In genomic region chr17:81911969-81912368, GRCh38 we compare ENCODE assay signal across 9 cellular contexts. TPM values are rescaled to one million over a fixed set of nuclear protein-coding genes. Genes with fewer than 3 reads are reported as not detected.
DNase-seq lines count a peak whose midpoint lies in the region; ATAC-seq, FAIRE-seq and TF ChIP-seq lines count a peak whose summit lies in the region.
"Had no signal": no experiment of that assay in that cellular context is flagged by ENCODE, and none has a peak within 500 bp of the region (broad histone marks: within the 10 kb centered on the region; RNA-seq: fewer than 3 reads in every experiment).

No MANE protein-coding gene starts in this region.

- H3K9ac ChIP-seq in keratinocyte (ENCODE audit: control insufficient read depth, extremely low read depth, insufficient read depth, low read length) = no peak overlapping the region
- peak overlapping the region in 1 of 2 donors; percentile 26 for H3K9ac ChIP-seq in kidney (ENCODE audit: low read length in 2 of 2)

- WGBS in suprapubic skin = 76% methylated on average over 19 of the region's 19 CpGs

- H3K4me1 Mint-ChIP-seq in activated CD4-positive, alpha-beta memory T cell treated with anti-CD3 and anti-CD28 coated beads, Interleukin-2, amount 10 ng/mL, durations not matched to agents 7 days and 5 days = peaks cover 37% of the 10 kb centered on the region
- H3K4me1 Mint-ChIP-seq in activated CD4-positive, alpha-beta memory T cell treated with anti-CD3 and anti-CD28 coated beads for 36 hours (ENCODE audit: low read depth) = peaks cover 15% of the 10 kb centered on the region
- H3K4me1 Mint-ChIP-seq in activated CD8-positive, alpha-beta T cell treated with anti-CD3 and anti-CD28 coated beads for 36 hours (ENCODE audit: low read depth) = peaks cover 20% of the 10 kb centered on the region

- H3K27me3 ChIP-seq in keratinocyte (ENCODE audit: control insufficient read depth, extremely low read depth, insufficient read depth, low read length) (no peaks in the 10 kb centered on the region), suprapubic skin (no peaks in the 10 kb centered on the region)

- H3K79me2 ChIP-seq in keratinocyte (ENCODE audit: control insufficient read depth, insufficient read depth, low read length) = peaks cover 28% of the 10 kb centered on the region

- intact Hi-C loops in activated CD4-positive, alpha-beta memory T cell treated with anti-CD3 and anti-CD28 coated beads for 36 hours (cut with micrococcal nuclease) = loop anchor here (5.0 kb wide), 2 partner anchors 40 to 50 kb away; partner anchors contain the start of genes ARHGDIA and NOTUM
- intact Hi-C loops in activated CD8-positive, alpha-beta T cell treated with anti-CD3 and anti-CD28 coated beads for 36 hours (cut with micrococcal nuclease) = no loop called here
- intact Hi-C loops in kidney (cut with DNase I) = no loop called here

- TF ChIP-seq POLR2A in suprapubic skin (IDR thresholded peaks at IDR 0.05) = no peak

- H2AFZ ChIP-seq in keratinocyte (ENCODE audit: control insufficient read depth, low read length) = no peak overlapping the region

- no peak overlapping the region for H3K4me3 ChIP-seq in keratinocyte (ENCODE audit: control insufficient read depth in 2 of 3, extremely low read depth in 1 of 3, insufficient read depth in 2 of 3, low read depth in 1 of 3, low read length in 3 of 3)
- peak overlapping the region; percentile 88 for H3K4me3 ChIP-seq in suprapubic skin
- H3K4me3 ChIP-seq in kidney (ENCODE audit: low read length in 2 of 2) = no peak overlapping the region

- dilution Hi-C loops in keratinocyte (cut with MboI; ENCODE audit: extremely low pct_ligation_motif_present, low sequenced_read_pairs) = no loop called here

- H3K9me3 Mint-ChIP-seq in activated CD4-positive, alpha-beta memory T cell treated with anti-CD3 and anti-CD28 coated beads, Interleukin-2, amount 10 ng/mL, durations not matched to agents 7 days and 5 days = no peaks in the 10 kb centered on the region
- H3K9me3 Mint-ChIP-seq in activated CD4-positive, alpha-beta memory T cell treated with anti-CD3 and anti-CD28 coated beads for 36 hours = no peaks in the 10 kb centered on the region
- no peaks in the 10 kb centered on the region for H3K9me3 Mint-ChIP-seq in activated CD8-positive, alpha-beta T cell treated with anti-CD3 and anti-CD28 coated beads for 36 hours

- peaks cover 6% of the 10 kb centered on the region for H4K20me1 ChIP-seq in keratinocyte (ENCODE audit: control insufficient read depth, extremely low read depth, insufficient read depth, low read length)

- H3K27ac ChIP-seq in keratinocyte (ENCODE audit: control insufficient read depth, insufficient read depth, low read length) = no peak overlapping the region
- no peak overlapping the region for H3K27ac ChIP-seq in suprapubic skin
- no peak overlapping the region for H3K27ac ChIP-seq in kidney (ENCODE audit: low read depth in 2 of 2, low read length in 2 of 2)

- H3K27ac Mint-ChIP-seq in activated CD4-positive, alpha-beta memory T cell treated with anti-CD3 and anti-CD28 coated beads, Interleukin-2, amount 10 ng/mL, durations not matched to agents 7 days and 5 days = no peak overlapping the region
- H3K27ac Mint-ChIP-seq in activated CD4-positive, alpha-beta memory T cell treated with anti-CD3 and anti-CD28 coated beads for 36 hours = no peak overlapping the region
- no peak overlapping the region for H3K27ac Mint-ChIP-seq in activated CD8-positive, alpha-beta T cell treated with anti-CD3 and anti-CD28 coated beads for 36 hours

- peaks cover 50% of the 10 kb centered on the region for H3K36me3 Mint-ChIP-seq in activated CD4-positive, alpha-beta memory T cell treated with anti-CD3 and anti-CD28 coated beads, Interleukin-2, amount 10 ng/mL, durations not matched to agents 7 days and 5 days (ENCODE audit: low read depth)
- H3K36me3 Mint-ChIP-seq in activated CD4-positive, alpha-beta memory T cell treated with anti-CD3 and anti-CD28 coated beads for 36 hours = peaks cover 27% of the 10 kb centered on the region
- H3K36me3 Mint-ChIP-seq in activated CD8-positive, alpha-beta T cell treated with anti-CD3 and anti-CD28 coated beads for 36 hours (ENCODE audit: low read depth) = peaks cover 19% of the 10 kb centered on the region

- H3K4me1 ChIP-seq in keratinocyte (ENCODE audit: control insufficient read depth, extremely low read depth, insufficient read depth, low read length) (peaks cover 33% of the 10 kb centered on the region), suprapubic skin (peaks cover 42% of the 10 kb centered on the region), kidney (ENCODE audit: control insufficient read depth in 1 of 2, insufficient read depth in 1 of 2, low read depth in 1 of 2, low read length in 2 of 2) (peaks cover 4 to 13% of the 10 kb centered on the region in 2 donors)

- POLR2A ChIA-PET in activated CD4-positive, alpha-beta memory T cell treated with anti-CD3 and anti-CD28 coated beads, Interleukin-2, amount 10 ng/mL, durations not matched to agents 7 days and 5 days (lab: Charles Lee) = interaction anchor here (1.6 to 1.9 kb wide), 2 partner anchors 42 to 51 kb away, joined by 3 to 5 read pairs; partner anchors contain the start of gene P4HB
- POLR2A ChIA-PET in activated CD4-positive, alpha-beta memory T cell treated with anti-CD3 and anti-CD28 coated beads for 36 hours (lab: Charles Lee) = interaction anchor here (1.1 kb wide), 1 partner anchor 14 kb away, joined by 3 read pairs; no protein-coding TSS in a partner anchor
- POLR2A ChIA-PET in activated CD8-positive, alpha-beta T cell treated with anti-CD3 and anti-CD28 coated beads for 36 hours (lab: Charles Lee) = interaction anchor here (0.8 to 1.2 kb wide), 2 partner anchors 13 to 16 kb away, joined by 3 read pairs; partner anchors contain the start of gene MAFG

- peak overlapping the region; percentile 46 for H3K4me2 ChIP-seq in keratinocyte (ENCODE audit: control insufficient read depth, extremely low read depth, insufficient read depth, low read depth, low read length)

- H3K27me3 Mint-ChIP-seq in activated CD4-positive, alpha-beta memory T cell treated with anti-CD3 and anti-CD28 coated beads, Interleukin-2, amount 10 ng/mL, durations not matched to agents 7 days and 5 days = no peaks in the 10 kb centered on the region
- no peaks in the 10 kb centered on the region for H3K27me3 Mint-ChIP-seq in activated CD4-positive, alpha-beta memory T cell treated with anti-CD3 and anti-CD28 coated beads for 36 hours
- no peaks in the 10 kb centered on the region for H3K27me3 Mint-ChIP-seq in activated CD8-positive, alpha-beta T cell treated with anti-CD3 and anti-CD28 coated beads for 36 hours

- no peak for ATAC-seq in activated CD8-positive, alpha-beta T cell treated with anti-CD3 and anti-CD28 coated beads for 36 hours

- CTCF ChIA-PET in activated CD4-positive, alpha-beta memory T cell treated with anti-CD3 and anti-CD28 coated beads, Interleukin-2, amount 10 ng/mL, durations not matched to agents 7 days and 5 days (lab: Charles Lee) = no interaction called here
- CTCF ChIA-PET in activated CD4-positive, alpha-beta memory T cell treated with anti-CD3 and anti-CD28 coated beads for 36 hours (lab: Charles Lee) = no interaction called here
- CTCF ChIA-PET in activated CD8-positive, alpha-beta T cell treated with anti-CD3 and anti-CD28 coated beads for 36 hours (lab: Charles Lee) = interaction anchor here (1.9 kb wide), 1 partner anchor 43 kb away, joined by 4 read pairs; no protein-coding TSS in a partner anchor

- H3K9me3 ChIP-seq in keratinocyte (ENCODE audit: control insufficient read depth, low read depth, low read length) (no peaks in the 10 kb centered on the region), suprapubic skin (no peaks in the 10 kb centered on the region), kidney (ENCODE audit: control insufficient read depth in 1 of 2, low read length in 2 of 2) (no peaks in the 10 kb centered on the region)

- TF ChIP-seq CTCF in activated CD8-positive, alpha-beta T cell treated with anti-CD3 and anti-CD28 coated beads for 36 hours (IDR thresholded peaks at IDR 0.05) = no peak
- TF ChIP-seq CTCF in keratinocyte (optimal IDR thresholded peaks at IDR 0.05 in 1 of 3, IDR thresholded peaks at IDR 0.05 in 1 of 3, conservative IDR thresholded peaks at IDR 0.05 in 1 of 3; ENCODE audit: extremely low read depth in 1 of 3, insufficient read depth in 2 of 3, low read length in 3 of 3) = no peak
- TF ChIP-seq CTCF in suprapubic skin (IDR thresholded peaks at IDR 0.05) = no peak
- no peak for TF ChIP-seq CTCF in kidney (IDR thresholded peaks at IDR 0.05; ENCODE audit: borderline replicate concordance, extremely low read depth, insufficient read depth)

- H3K4me3 Mint-ChIP-seq in activated CD4-positive, alpha-beta memory T cell treated with anti-CD3 and anti-CD28 coated beads, Interleukin-2, amount 10 ng/mL, durations not matched to agents 7 days and 5 days = peak overlapping the region; percentile 39
- no peak overlapping the region for H3K4me3 Mint-ChIP-seq in activated CD4-positive, alpha-beta memory T cell treated with anti-CD3 and anti-CD28 coated beads for 36 hours
- H3K4me3 Mint-ChIP-seq in activated CD8-positive, alpha-beta T cell treated with anti-CD3 and anti-CD28 coated beads for 36 hours = peak overlapping the region; percentile 36

- FAIRE-seq in keratinocyte (lab: Jason Lieb, UNC) (no peak), kidney (lab: Jason Lieb, UNC) (no peak)

- peaks cover 7% of the 10 kb centered on the region for H3K9me1 ChIP-seq in keratinocyte (ENCODE audit: control insufficient read depth, extremely low read depth, insufficient read depth, low read length)

- TF ChIP-seq EP300 in suprapubic skin (IDR thresholded peaks at IDR 0.05) = no peak

- H3K36me3 ChIP-seq in keratinocyte (ENCODE audit: control insufficient read depth in 2 of 2, extremely low read depth in 1 of 2, insufficient read depth in 2 of 2, low read length in 2 of 2) (peaks cover 34 to 40% of the 10 kb centered on the region in 2 experiments), suprapubic skin (peaks cover 43% of the 10 kb centered on the region), kidney (ENCODE audit: control insufficient read depth in 1 of 2, insufficient read depth in 2 of 2, low read length in 2 of 2) (peaks cover 24 to 44% of the 10 kb centered on the region in 2 donors)

- no peak for DNase-seq in activated CD4-positive, alpha-beta memory T cell treated with anti-CD3 and anti-CD28 coated beads, Interleukin-2, amount 10 ng/mL, durations not matched to agents 7 days and 5 days
- no peak for DNase-seq in activated CD4-positive, alpha-beta memory T cell treated with anti-CD3 and anti-CD28 coated beads for 36 hours
- no peak for DNase-seq in activated CD8-positive, alpha-beta T cell treated with anti-CD3 and anti-CD28 coated beads for 36 hours
- no peak for DNase-seq in keratinocyte (ENCODE audit: low read depth, low spot score)
- DNase-seq in suprapubic skin (ENCODE audit: low spot score in 2 of 2) = no peak
- no peak for DNase-seq in kidney
- no peak for DNase-seq in AG20443 (ENCODE audit: low spot score)
- no peak for DNase-seq in kidney glomerular epithelial cell (lab: John Stamatoyannopoulos, UW)

RNA-seq across cellular contexts. Expression of gene PCYT2, which starts 0.8 kb away (rescaled TPM):
- 10 to 100 TPM; 41.6 to 44.4 TPM for total RNA-seq in activated CD4-positive, alpha-beta memory T cell treated with anti-CD3 and anti-CD28 coated beads, Interleukin-2, amount 10 ng/mL, durations not matched to agents 7 days and 5 days
- 10 to 100 TPM; 28.8 to 29.7 TPM for total RNA-seq in activated CD4-positive, alpha-beta memory T cell treated with anti-CD3 and anti-CD28 coated beads for 36 hours
- 10 to 100 TPM; 20.5 to 22.6 TPM for total RNA-seq in activated CD8-positive, alpha-beta T cell treated with anti-CD3 and anti-CD28 coated beads for 36 hours
- polyA plus RNA-seq in keratinocyte (38.1 to 47.6 TPM (median 45.8 TPM) in 3 replicates), kidney (ENCODE audit: insufficient read depth, low read depth, low replicate concordance) (104 TPM)
- 20.0 TPM for polyA plus RNA-seq in keratinocyte (2011; ENCODE audit: low read depth)
- 27.1 and 44.7 TPM in 2 replicates for polyA plus RNA-seq in keratinocyte (2011; cell fraction: cytosol; rRNA removed)
- 47.6 and 52.5 TPM in 2 replicates for polyA plus RNA-seq in keratinocyte (2011; cell fraction: nucleus; rRNA removed)
- polyA plus RNA-seq in keratinocyte (2012; ENCODE audit: low replicate concordance) = 19.5 and 47.4 TPM in 2 replicates
- 42.2 to 60.4 TPM (median 44.2 TPM) in 3 replicates for polyA minus RNA-seq in keratinocyte
- 34.7 TPM for polyA minus RNA-seq in keratinocyte (2011; cell fraction: cytosol; rRNA and poly(A)+ RNA removed)
- polyA minus RNA-seq in keratinocyte (2011; cell fraction: nucleus; rRNA and poly(A)+ RNA removed) = 29.9 and 33.6 TPM in 2 replicates
- total RNA-seq in suprapubic skin (10 to 100 TPM; 23.7 to 34.2 (median 30.4) TPM), kidney (28.4 TPM)

RNA-seq across cellular contexts. Expression of gene SIRT7, which starts 6.0 kb away (rescaled TPM):
- 10 to 100 TPM; 55.8 to 58.4 TPM for total RNA-seq in activated CD4-positive, alpha-beta memory T cell treated with anti-CD3 and anti-CD28 coated beads, Interleukin-2, amount 10 ng/mL, durations not matched to agents 7 days and 5 days
- total RNA-seq in activated CD4-positive, alpha-beta memory T cell treated with anti-CD3 and anti-CD28 coated beads for 36 hours = 10 to 100 TPM; 32.0 to 33.1 TPM
- 10 to 100 TPM; 28.1 to 32.0 TPM for total RNA-seq in activated CD8-positive, alpha-beta T cell treated with anti-CD3 and anti-CD28 coated beads for 36 hours
- 6.9 to 11.9 TPM (median 7.4 TPM) in 3 replicates for polyA plus RNA-seq in keratinocyte
- polyA plus RNA-seq in keratinocyte (2011; ENCODE audit: low read depth) = 18.2 TPM
- polyA plus RNA-seq in keratinocyte (2011; cell fraction: cytosol; rRNA removed) = 4.3 and 10.1 TPM in 2 replicates
- polyA plus RNA-seq in keratinocyte (2011; cell fraction: nucleus; rRNA removed) = 31.5 and 36.6 TPM in 2 replicates
- 16.7 and 29.6 TPM in 2 replicates for polyA plus RNA-seq in keratinocyte (2012; ENCODE audit: low replicate concordance)
- polyA minus RNA-seq in keratinocyte = 22.1 to 28.0 TPM (median 25.2 TPM) in 3 replicates
- 9.4 TPM for polyA minus RNA-seq in keratinocyte (2011; cell fraction: cytosol; rRNA and poly(A)+ RNA removed)
- polyA minus RNA-seq in keratinocyte (2011; cell fraction: nucleus; rRNA and poly(A)+ RNA removed) = 20.8 and 28.7 TPM in 2 replicates
- total RNA-seq in suprapubic skin = 10 to 100 TPM; 30.7 to 52.4 (median 38.9) TPM
- total RNA-seq in kidney = 25.2 TPM
- 17.4 TPM for polyA plus RNA-seq in kidney (ENCODE audit: insufficient read depth, low read depth, low replicate concordance)

RNA-seq across cellular contexts. Expression of gene NPB, which starts 9.9 kb away (rescaled TPM):
- under 1 TPM in 1 of 2 experiments, not detected in 1; 0.38 TPM for total RNA-seq in activated CD4-positive, alpha-beta memory T cell treated with anti-CD3 and anti-CD28 coated beads, Interleukin-2, amount 10 ng/mL, durations not matched to agents 7 days and 5 days
- total RNA-seq in activated CD4-positive, alpha-beta memory T cell treated with anti-CD3 and anti-CD28 coated beads for 36 hours = not detected
- total RNA-seq in activated CD8-positive, alpha-beta T cell treated with anti-CD3 and anti-CD28 coated beads for 36 hours = under 1 TPM in 1 of 2 experiments, not detected in 1; 0.18 TPM
- 0.07 TPM in 1 of 3 replicates, not detected in the others for polyA plus RNA-seq in keratinocyte
- polyA plus RNA-seq in keratinocyte (2011; ENCODE audit: low read depth) = not detected
- polyA plus RNA-seq in keratinocyte (2011; cell fraction: cytosol; rRNA removed) = 0.06 TPM in 1 of 2 replicates, not detected in the other
- not detected in 2 replicates for polyA plus RNA-seq in keratinocyte (2011; cell fraction: nucleus; rRNA removed)
- polyA plus RNA-seq in keratinocyte (2012; ENCODE audit: low replicate concordance) = not detected in 2 replicates
- not detected in 3 replicates for polyA minus RNA-seq in keratinocyte
- polyA minus RNA-seq in keratinocyte (2011; cell fraction: cytosol; rRNA and poly(A)+ RNA removed) = not detected
- polyA minus RNA-seq in keratinocyte (2011; cell fraction: nucleus; rRNA and poly(A)+ RNA removed) = not detected in 2 replicates
- total RNA-seq in suprapubic skin = under 1 TPM in 1 of 4 donors, not detected in 3; 0.40 TPM
- 0.66 TPM for total RNA-seq in kidney
- polyA plus RNA-seq in kidney (ENCODE audit: insufficient read depth, low read depth, low replicate concordance) = 1.4 TPM
- total RNA-seq: lung microvascular endothelial cell had no signal

RNA-seq across cellular contexts. Expression of gene MAFG, which starts 15.6 kb away (rescaled TPM):
- total RNA-seq in activated CD4-positive, alpha-beta memory T cell treated with anti-CD3 and anti-CD28 coated beads, Interleukin-2, amount 10 ng/mL, durations not matched to agents 7 days and 5 days = 10 to 100 TPM; 35.2 to 36.5 TPM
- total RNA-seq in activated CD4-positive, alpha-beta memory T cell treated with anti-CD3 and anti-CD28 coated beads for 36 hours = 10 to 100 TPM; 23.4 to 24.1 TPM
- total RNA-seq in activated CD8-positive, alpha-beta T cell treated with anti-CD3 and anti-CD28 coated beads for 36 hours = 10 to 100 TPM; 12.4 to 14.1 TPM
- 8.3 to 12.1 TPM (median 9.4 TPM) in 3 replicates for polyA plus RNA-seq in keratinocyte
- polyA plus RNA-seq in keratinocyte (2011; ENCODE audit: low read depth) = 13.3 TPM
- polyA plus RNA-seq in keratinocyte (2011; cell fraction: cytosol; rRNA removed) = 8.2 and 9.7 TPM in 2 replicates
- 43.0 and 46.6 TPM in 2 replicates for polyA plus RNA-seq in keratinocyte (2011; cell fraction: nucleus; rRNA removed)
- polyA plus RNA-seq in keratinocyte (2012; ENCODE audit: low replicate concordance) = 10.2 and 21.0 TPM in 2 replicates
- 6.7 to 18.1 TPM (median 6.7 TPM) in 3 replicates for polyA minus RNA-seq in keratinocyte
- 6.5 TPM for polyA minus RNA-seq in keratinocyte (2011; cell fraction: cytosol; rRNA and poly(A)+ RNA removed)
- polyA minus RNA-seq in keratinocyte (2011; cell fraction: nucleus; rRNA and poly(A)+ RNA removed) = 8.4 and 9.5 TPM in 2 replicates
- 10 to 100 TPM; 17.1 to 21.1 (median 19.0) TPM for total RNA-seq in suprapubic skin
- 18.2 TPM for total RNA-seq in kidney
- 8.3 TPM for polyA plus RNA-seq in kidney (ENCODE audit: insufficient read depth, low read depth, low replicate concordance)

RNA-seq across cellular contexts. Expression of gene ANAPC11, which starts 20.4 kb away (rescaled TPM):
- 10 to 100 TPM; 95.9 to 98.4 TPM for total RNA-seq in activated CD4-positive, alpha-beta memory T cell treated with anti-CD3 and anti-CD28 coated beads, Interleukin-2, amount 10 ng/mL, durations not matched to agents 7 days and 5 days
- total RNA-seq in activated CD4-positive, alpha-beta memory T cell treated with anti-CD3 and anti-CD28 coated beads for 36 hours = 100 to 1,000 TPM; 172 to 173 TPM
- 100 to 1,000 TPM; 122 to 130 TPM for total RNA-seq in activated CD8-positive, alpha-beta T cell treated with anti-CD3 and anti-CD28 coated beads for 36 hours
- polyA plus RNA-seq in keratinocyte (195 to 269 TPM (median 230 TPM) in 3 replicates), kidney (ENCODE audit: insufficient read depth, low read depth, low replicate concordance) (220 TPM)
- 222 TPM for polyA plus RNA-seq in keratinocyte (2011; ENCODE audit: low read depth)
- polyA plus RNA-seq in keratinocyte (2011; cell fraction: cytosol; rRNA removed) = 116 and 309 TPM in 2 replicates
- 82.3 and 85.9 TPM in 2 replicates for polyA plus RNA-seq in keratinocyte (2011; cell fraction: nucleus; rRNA removed)
- 183 and 209 TPM in 2 replicates for polyA plus RNA-seq in keratinocyte (2012; ENCODE audit: low replicate concordance)
- polyA minus RNA-seq in keratinocyte = 42.9 to 62.8 TPM (median 44.0 TPM) in 3 replicates
- polyA minus RNA-seq in keratinocyte (2011; cell fraction: cytosol; rRNA and poly(A)+ RNA removed) = 130 TPM
- polyA minus RNA-seq in keratinocyte (2011; cell fraction: nucleus; rRNA and poly(A)+ RNA removed) = 15.6 and 17.4 TPM in 2 replicates
- total RNA-seq in suprapubic skin (100 to 1,000 TPM in 3 of 4 donors, 10 to 100 TPM in 1; 73.7 to 135 (median 121) TPM), kidney (88.6 TPM)
